ENCODE assay signal across 8 cellular contexts in the genomic region with DNA sequence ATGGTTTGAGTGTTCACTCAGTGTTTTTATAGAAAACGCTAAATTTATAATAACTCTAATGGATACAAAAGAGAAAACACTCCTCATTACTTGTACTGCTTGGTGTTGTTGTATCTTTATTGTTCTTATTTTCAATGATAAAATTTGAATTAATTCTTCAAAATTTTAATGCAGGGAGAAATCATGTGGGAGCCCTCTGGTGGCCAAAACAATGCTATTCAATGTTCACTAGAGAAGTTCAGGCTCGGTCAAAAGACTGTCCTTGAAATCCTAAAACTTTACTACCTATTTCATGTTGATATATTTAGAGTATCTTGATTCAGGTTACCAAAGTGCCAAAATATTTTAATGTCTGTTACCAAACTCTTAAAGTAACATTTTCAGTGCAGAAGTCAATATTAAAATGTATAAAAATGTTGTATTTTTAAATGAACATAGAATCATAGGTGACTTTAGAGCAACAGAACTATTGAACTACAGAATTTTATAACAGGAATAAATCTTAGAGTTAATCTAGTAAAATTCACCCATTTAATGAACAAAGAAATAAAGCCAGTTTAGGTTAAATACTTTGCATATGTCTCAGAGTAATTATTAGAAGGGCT.
DNase-seq lines count a peak whose midpoint lies in the region; ATAC-seq and TF ChIP-seq lines count a peak whose summit lies in the region.

No MANE protein-coding gene starts in this region.

- TF ChIP-seq CTCF in CD8-positive, alpha-beta T cell (IDR thresholded peaks at IDR 0.05), result peak; percentile 19
- TF ChIP-seq CTCF in HCT116 (IDR thresholded peaks at IDR 0.05 in 2 of 3, conservative IDR thresholded peaks at IDR 0.05 in 1 of 3; ENCODE audit: borderline replicate concordance in 1 of 3, insufficient read depth in 1 of 3, low read depth in 2 of 3, low read length in 2 of 3) (peak in 2 of 3 experiments; percentile 16 to 39; a peak in 1 of 6 replicates), ascending aorta (IDR thresholded peaks at IDR 0.05) (peak in 2 of 3 experiments; percentile 13 to 38), liver (IDR thresholded peaks at IDR 0.05; ENCODE audit: low read depth, low read length, missing input control) (peak; percentile 45)

- H3K9me3 ChIP-seq in CD8-positive, alpha-beta T cell (ENCODE audit: low read length), result no peaks in the 10 kb centered on the region
- H3K9me3 ChIP-seq in HCT116 (ENCODE audit: control insufficient read depth in 1 of 2, insufficient read depth in 1 of 2, low read depth in 1 of 2, low read length in 2 of 2) (peaks cover 0 to 31% of the 10 kb centered on the region in 2 experiments; a peak in 3 of 4 replicates), ascending aorta (no peaks in the 10 kb centered on the region), liver (ENCODE audit: control insufficient read depth in 4 of 4, low read length in 3 of 4) (no peaks in the 10 kb centered on the region)

- H3K27ac Mint-ChIP-seq in CD8-positive, alpha-beta T cell, result no peak overlapping the region

- intact Hi-C loops in CD8-positive, alpha-beta T cell (cut with DNase I, micrococcal nuclease), result no loop called here
- intact Hi-C loops in HCT116 (cut with micrococcal nuclease) (no loop called here), ascending aorta (cut with DNase I) (no loop called here)

- H3K27me3 Mint-ChIP-seq in CD8-positive, alpha-beta T cell (ENCODE audit: low read depth), result no peaks in the 10 kb centered on the region

- no TSS peak for BruUV-seq in HCT116 (replicated peaks; lab: Mats Ljungman, UMichigan)

- CTCF ChIA-PET in CD8-positive, alpha-beta T cell (lab: Charles Lee), result no interaction called here
- CTCF ChIA-PET in HCT116 (lab: Charles Lee), result no interaction called here

- H3K27ac ChIP-seq in CD8-positive, alpha-beta T cell (ENCODE audit: low read depth, low read length), result no peak overlapping the region
- H3K27ac ChIP-seq in HCT116 (ENCODE audit: low read depth, low read length) (no peak overlapping the region), ascending aorta (no peak overlapping the region), liver (ENCODE audit: low read depth in 1 of 2, low read length in 2 of 2) (no peak overlapping the region)

- no peak for ATAC-seq in CD8-positive, alpha-beta T cell
- ATAC-seq in HCT116 (no peak), HG03108 (IDR thresholded peaks at IDR 0.05; ENCODE audit: unreplicated experiment) (no peak), GM18505 (IDR thresholded peaks at IDR 0.05; ENCODE audit: unreplicated experiment) (no peak)

- POLR2A ChIA-PET in CD8-positive, alpha-beta T cell (lab: Charles Lee), result no interaction called here
- POLR2A ChIA-PET in HCT116 (lab: Charles Lee), result no interaction called here

- TF ChIP-seq POLR2A in HCT116 (IDR thresholded peaks at IDR 0.05; ENCODE audit: borderline replicate concordance, extremely low read depth, insufficient read depth, insufficient read length), result no peak
- no peak for TF ChIP-seq POLR2A in GM18505 (IDR thresholded peaks at IDR 0.05; ENCODE audit: borderline replicate concordance, extremely low read depth, insufficient read depth, insufficient read length)

- H3K9ac ChIP-seq in HCT116 (ENCODE audit: low read length), result no peak overlapping the region
- no peak overlapping the region for H3K9ac ChIP-seq in liver (ENCODE audit: low read depth in 1 of 2, low read length in 2 of 2)

- no peaks in the 10 kb centered on the region for H3K9me3 Mint-ChIP-seq in CD8-positive, alpha-beta T cell

- no peak overlapping the region for H3K4me2 ChIP-seq in HCT116 (ENCODE audit: low read length)

- H3K4me1 Mint-ChIP-seq in CD8-positive, alpha-beta T cell (ENCODE audit: low read depth), result no peaks in the 10 kb centered on the region

- no peaks in the 10 kb centered on the region for H4K20me1 ChIP-seq in HCT116 (ENCODE audit: insufficient read depth)

- H3K4me3 ChIP-seq in CD8-positive, alpha-beta T cell (ENCODE audit: low read depth, low read length), result no peak overlapping the region
- H3K4me3 ChIP-seq in HCT116 (replicated peaks in 1 of 2; ENCODE audit: low read depth in 1 of 2, low read length in 2 of 2), result no peak overlapping the region
- H3K4me3 ChIP-seq in ascending aorta, result no peak overlapping the region
- no peak overlapping the region for H3K4me3 ChIP-seq in liver (ENCODE audit: low read depth in 1 of 3, low read length in 3 of 3)

- H3K4me1 ChIP-seq in CD8-positive, alpha-beta T cell (ENCODE audit: insufficient read depth, low read length), result no peaks in the 10 kb centered on the region
- H3K4me1 ChIP-seq in HCT116 (ENCODE audit: control insufficient read depth in 1 of 2, insufficient read depth in 2 of 2, low read length in 2 of 2) (no peaks in the 10 kb centered on the region), ascending aorta (no peaks in the 10 kb centered on the region), liver (ENCODE audit: control insufficient read depth in 4 of 4, insufficient read depth in 4 of 4, low read length in 3 of 4) (no peaks in the 10 kb centered on the region)

- WGBS in liver, result 18% methylated on average over 2 of the region's 2 CpGs

- no peak overlapping the region for H3K4me3 Mint-ChIP-seq in CD8-positive, alpha-beta T cell

- no peaks in the 10 kb centered on the region for H3K27me3 ChIP-seq in CD8-positive, alpha-beta T cell (ENCODE audit: insufficient read depth, low read length)
- H3K27me3 ChIP-seq in HCT116 (ENCODE audit: insufficient read depth, low read length) (no peaks in the 10 kb centered on the region), ascending aorta (no peaks in the 10 kb centered on the region), liver (ENCODE audit: control insufficient read depth in 4 of 4, insufficient read depth in 4 of 4, low read length in 3 of 4) (peaks cover 0 to 3% (median 0%) of the 10 kb centered on the region in 4 donors)

- DNase-seq in CD8-positive, alpha-beta T cell, result no peak
- DNase-seq in HCT116 (ENCODE audit: low read depth, low spot score) (no peak), ascending aorta (ENCODE audit: low spot score in 2 of 2) (no peak), NCI-H2227 (lab: John Stamatoyannopoulos, UW; ENCODE audit: unreplicated experiment) (no peak), NCI-H2081 treated with DMSO at 0.1 percent for 48 hours (lab: John Stamatoyannopoulos, UW) (no peak)

- H3K79me2 ChIP-seq in HCT116 (ENCODE audit: insufficient read depth, low read length), result no peaks in the 10 kb centered on the region

- H3K9me2 ChIP-seq in HCT116 (ENCODE audit: insufficient read depth), result no peaks in the 10 kb centered on the region

- H2AFZ ChIP-seq in HCT116 (ENCODE audit: low read depth, low read length, poor library complexity, severe bottlenecking), result no peak overlapping the region

- no peaks in the 10 kb centered on the region for H3K36me3 Mint-ChIP-seq in CD8-positive, alpha-beta T cell

- no peak for TF ChIP-seq RAD21 in HCT116 (IDR thresholded peaks at IDR 0.05; ENCODE audit: low read depth)
- peak; percentile 52 to 60 for TF ChIP-seq RAD21 in liver (IDR thresholded peaks at IDR 0.05)

- RAD21 ChIA-PET in HCT116 (lab: Charles Lee; ENCODE audit: low non-redundant PET in 1 of 2, low total read pairs in 2 of 2, uncharacterized antibody in 2 of 2, unreplicated experiment in 2 of 2), result no interaction called here

- H3K36me3 ChIP-seq in CD8-positive, alpha-beta T cell (ENCODE audit: insufficient read depth, low read length), result no peaks in the 10 kb centered on the region
- H3K36me3 ChIP-seq in HCT116 (ENCODE audit: control insufficient read depth in 1 of 2, insufficient read depth in 2 of 2, low read length in 2 of 2), result no peaks in the 10 kb centered on the region
- no peaks in the 10 kb centered on the region for H3K36me3 ChIP-seq in ascending aorta
- H3K36me3 ChIP-seq in liver (ENCODE audit: control insufficient read depth in 4 of 4, insufficient read depth in 3 of 4, low read depth in 1 of 4, low read length in 3 of 4), result no peaks in the 10 kb centered on the region

TF ChIP-seq in HCT116, 20 proteins besides CTCF, POLR2A, EP300 and RAD21 (continues in another document):
- no peak for TF ChIP-seq EGR1 (IDR thresholded peaks at IDR 0.05; ENCODE audit: low read depth)
- no peak for TF ChIP-seq ZNF274 (IDR thresholded peaks at IDR 0.05; ENCODE audit: low read depth, low read length)
- no peak for TF ChIP-seq TCF7L2 (IDR thresholded peaks at IDR 0.05; ENCODE audit: borderline replicate concordance, extremely low read depth, insufficient read depth, insufficient read length)
- no peak for TF ChIP-seq POLR2AphosphoS5 (IDR thresholded peaks at IDR 0.05; ENCODE audit: low read depth, low read length)
- TF ChIP-seq SP1 (IDR thresholded peaks at IDR 0.05; ENCODE audit: low read depth), result no peak
- TF ChIP-seq JUND (IDR thresholded peaks at IDR 0.05), result no peak

TF ChIP-seq in liver, 16 proteins besides CTCF, POLR2A, EP300 and RAD21 (continues in another document):
- TF ChIP-seq, protein P1, sequence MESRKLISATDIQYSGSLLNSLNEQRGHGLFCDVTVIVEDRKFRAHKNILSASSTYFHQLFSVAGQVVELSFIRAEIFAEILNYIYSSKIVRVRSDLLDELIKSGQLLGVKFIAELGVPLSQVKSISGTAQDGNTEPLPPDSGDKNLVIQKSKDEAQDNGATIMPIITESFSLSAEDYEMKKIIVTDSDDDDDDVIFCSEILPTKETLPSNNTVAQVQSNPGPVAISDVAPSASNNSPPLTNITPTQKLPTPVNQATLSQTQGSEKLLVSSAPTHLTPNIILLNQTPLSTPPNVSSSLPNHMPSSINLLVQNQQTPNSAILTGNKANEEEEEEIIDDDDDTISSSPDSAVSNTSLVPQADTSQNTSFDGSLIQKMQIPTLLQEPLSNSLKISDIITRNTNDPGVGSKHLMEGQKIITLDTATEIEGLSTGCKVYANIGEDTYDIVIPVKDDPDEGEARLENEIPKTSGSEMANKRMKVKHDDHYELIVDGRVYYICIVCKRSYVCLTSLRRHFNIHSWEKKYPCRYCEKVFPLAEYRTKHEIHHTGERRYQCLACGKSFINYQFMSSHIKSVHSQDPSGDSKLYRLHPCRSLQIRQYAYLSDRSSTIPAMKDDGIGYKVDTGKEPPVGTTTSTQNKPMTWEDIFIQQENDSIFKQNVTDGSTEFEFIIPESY (IDR thresholded peaks at IDR 0.05), result no peak
